In the genomic region with DNA sequence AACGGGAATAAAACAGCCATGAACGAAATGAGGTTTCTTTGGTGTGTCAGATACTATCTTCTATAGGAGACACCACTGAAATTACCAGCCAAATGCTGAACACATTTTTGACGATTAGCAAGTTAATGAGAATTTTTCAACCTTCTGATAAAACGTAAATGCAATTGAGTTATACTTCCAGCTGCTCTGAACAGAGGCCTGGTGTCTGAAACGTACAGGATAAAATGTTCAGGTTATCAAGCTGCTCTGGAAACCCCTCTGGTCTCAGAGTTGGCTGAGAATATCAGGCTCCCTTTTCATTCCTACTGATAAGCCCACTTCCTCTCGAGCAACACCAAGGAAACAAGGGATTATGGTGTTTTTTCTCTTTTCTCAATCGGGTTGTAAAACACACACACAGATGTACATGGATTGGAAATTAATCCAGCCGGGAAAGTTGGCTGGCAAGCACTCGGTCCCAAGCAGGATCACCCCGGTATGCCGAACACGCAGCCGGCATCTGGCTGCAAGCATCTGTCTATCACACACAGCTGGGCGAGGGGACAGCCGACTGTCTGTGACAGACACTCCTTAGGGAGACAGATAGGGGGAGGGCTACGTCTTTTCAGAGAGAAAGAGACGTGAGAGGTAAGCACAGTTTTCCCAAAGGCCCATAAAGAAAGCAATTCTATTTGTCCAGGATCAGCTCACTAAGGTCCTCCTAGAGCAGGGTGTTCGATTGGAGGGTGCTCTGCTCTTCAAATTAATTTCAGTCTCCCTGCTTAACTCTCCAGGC, we compare ENCODE assay signal across 1 cellular context.
A peak's percentile ranks its signal among the peaks of the same experiment; 100 is the strongest.
TF ChIP-seq lines count a peak whose summit lies in the region.

No MANE protein-coding gene starts in this region.

TF ChIP-seq in K562, 482 proteins besides CTCF, POLR2A, EP300 and RAD21 (continued from another document):
- TF ChIP-seq, protein P1, sequence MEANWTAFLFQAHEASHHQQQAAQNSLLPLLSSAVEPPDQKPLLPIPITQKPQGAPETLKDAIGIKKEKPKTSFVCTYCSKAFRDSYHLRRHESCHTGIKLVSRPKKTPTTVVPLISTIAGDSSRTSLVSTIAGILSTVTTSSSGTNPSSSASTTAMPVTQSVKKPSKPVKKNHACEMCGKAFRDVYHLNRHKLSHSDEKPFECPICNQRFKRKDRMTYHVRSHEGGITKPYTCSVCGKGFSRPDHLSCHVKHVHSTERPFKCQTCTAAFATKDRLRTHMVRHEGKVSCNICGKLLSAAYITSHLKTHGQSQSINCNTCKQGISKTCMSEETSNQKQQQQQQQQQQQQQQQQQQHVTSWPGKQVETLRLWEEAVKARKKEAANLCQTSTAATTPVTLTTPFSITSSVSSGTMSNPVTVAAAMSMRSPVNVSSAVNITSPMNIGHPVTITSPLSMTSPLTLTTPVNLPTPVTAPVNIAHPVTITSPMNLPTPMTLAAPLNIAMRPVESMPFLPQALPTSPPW (CRISPR knock-in tag; IDR thresholded peaks at IDR 0.05), result peak; percentile 14; the same call in 1 of the 2 replicates
- TF ChIP-seq CBFA2T2 (conservative IDR thresholded peaks at IDR 0.05) (0 out of 2 replicates have a peak, but pooled peaks have one; percentile 16), SAFB (IDR thresholded peaks at IDR 0.05; ENCODE audit: borderline replicate concordance, low read depth, low read length) (no peak), ILK (tag; IDR thresholded peaks at IDR 0.05; ENCODE audit: borderline replicate concordance, low read depth) (no peak), SAFB2 (IDR thresholded peaks at IDR 0.05; ENCODE audit: borderline replicate concordance, low read depth, low read length, severe bottlenecking) (no peak), HOXB6 (CRISPR knock-in tag; IDR thresholded peaks at IDR 0.05; ENCODE audit: borderline replicate concordance) (0 out of 2 replicates have a peak, but pooled peaks have one; percentile 53), MCM3 (IDR thresholded peaks at IDR 0.05) (no peak), XRCC5 (IDR thresholded peaks at IDR 0.05; ENCODE audit: low read depth, low read length) (no peak), ETV5 (CRISPR knock-in tag; IDR thresholded peaks at IDR 0.05; ENCODE audit: low read depth) (0 out of 2 replicates have a peak, but pooled peaks have one; percentile 43), FOXM1 (IDR thresholded peaks at IDR 0.05; ENCODE audit: low read depth) (no peak), FOXM1 (CRISPR knock-in tag; IDR thresholded peaks at IDR 0.05; ENCODE audit: low read depth) (no peak), ZBTB8A (IDR thresholded peaks at IDR 0.05; ENCODE audit: partially characterized antibody) (no peak), ZNF764 (CRISPR knock-in tag; IDR thresholded peaks at IDR 0.05; ENCODE audit: low read depth) (no peak), MEIS2 (IDR thresholded peaks at IDR 0.05; ENCODE audit: partially characterized antibody) (peak; percentile 45), CTBP1 (IDR thresholded peaks at IDR 0.05; ENCODE audit: borderline replicate concordance) (peak; percentile 12; the same call in 1 of the 2 replicates), ARID2 (IDR thresholded peaks at IDR 0.05) (no peak), NCOA1 (IDR thresholded peaks at IDR 0.05; ENCODE audit: low read depth) (no peak), ZNF134 (CRISPR knock-in tag; conservative IDR thresholded peaks at IDR 0.05) (no peak), LEF1 (IDR thresholded peaks at IDR 0.05) (no peak), PRMT5 (CRISPR knock-in tag; IDR thresholded peaks at IDR 0.05) (no peak), ZNF311 (CRISPR knock-in tag; IDR thresholded peaks at IDR 0.05) (no peak), SRSF9 (IDR thresholded peaks at IDR 0.05; ENCODE audit: borderline replicate concordance, low read depth, low read length) (no peak), CBX3 (IDR thresholded peaks at IDR 0.05; ENCODE audit: borderline replicate concordance in 1 of 2, low read length in 2 of 2) (peak in 1 of 2 experiments; percentile 36; a peak in 1 of 3 replicates), STAT5B (CRISPR knock-in tag; IDR thresholded peaks at IDR 0.05) (no peak), ZNF445 (CRISPR knock-in tag; IDR thresholded peaks at IDR 0.05; ENCODE audit: low read depth) (no peak), POLR2H (tag; IDR thresholded peaks at IDR 0.05; ENCODE audit: low read depth) (no peak), BCOR (IDR thresholded peaks at IDR 0.05) (no peak), SETDB1 (IDR thresholded peaks at IDR 0.05; ENCODE audit: low read length) (no peak), SPI1 (IDR thresholded peaks at IDR 0.05; ENCODE audit: borderline replicate concordance, low read depth, low read length) (peak; percentile 18; the same call in 1 of the 2 replicates), ZBTB1 (CRISPR knock-in tag; IDR thresholded peaks at IDR 0.05; ENCODE audit: borderline replicate concordance, low read depth) (no peak), NFE2 (IDR thresholded peaks at IDR 0.05; ENCODE audit: low read depth) (no peak)
- TF ChIP-seq, protein P2, sequence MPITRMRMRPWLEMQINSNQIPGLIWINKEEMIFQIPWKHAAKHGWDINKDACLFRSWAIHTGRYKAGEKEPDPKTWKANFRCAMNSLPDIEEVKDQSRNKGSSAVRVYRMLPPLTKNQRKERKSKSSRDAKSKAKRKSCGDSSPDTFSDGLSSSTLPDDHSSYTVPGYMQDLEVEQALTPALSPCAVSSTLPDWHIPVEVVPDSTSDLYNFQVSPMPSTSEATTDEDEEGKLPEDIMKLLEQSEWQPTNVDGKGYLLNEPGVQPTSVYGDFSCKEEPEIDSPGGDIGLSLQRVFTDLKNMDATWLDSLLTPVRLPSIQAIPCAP (CRISPR knock-in tag; IDR thresholded peaks at IDR 0.05; ENCODE audit: borderline replicate concordance), result no peak
- TF ChIP-seq, protein P3, sequence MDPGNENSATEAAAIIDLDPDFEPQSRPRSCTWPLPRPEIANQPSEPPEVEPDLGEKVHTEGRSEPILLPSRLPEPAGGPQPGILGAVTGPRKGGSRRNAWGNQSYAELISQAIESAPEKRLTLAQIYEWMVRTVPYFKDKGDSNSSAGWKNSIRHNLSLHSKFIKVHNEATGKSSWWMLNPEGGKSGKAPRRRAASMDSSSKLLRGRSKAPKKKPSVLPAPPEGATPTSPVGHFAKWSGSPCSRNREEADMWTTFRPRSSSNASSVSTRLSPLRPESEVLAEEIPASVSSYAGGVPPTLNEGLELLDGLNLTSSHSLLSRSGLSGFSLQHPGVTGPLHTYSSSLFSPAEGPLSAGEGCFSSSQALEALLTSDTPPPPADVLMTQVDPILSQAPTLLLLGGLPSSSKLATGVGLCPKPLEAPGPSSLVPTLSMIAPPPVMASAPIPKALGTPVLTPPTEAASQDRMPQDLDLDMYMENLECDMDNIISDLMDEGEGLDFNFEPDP (CRISPR knock-in tag; IDR thresholded peaks at IDR 0.05), result no peak
- TF ChIP-seq, protein P4, sequence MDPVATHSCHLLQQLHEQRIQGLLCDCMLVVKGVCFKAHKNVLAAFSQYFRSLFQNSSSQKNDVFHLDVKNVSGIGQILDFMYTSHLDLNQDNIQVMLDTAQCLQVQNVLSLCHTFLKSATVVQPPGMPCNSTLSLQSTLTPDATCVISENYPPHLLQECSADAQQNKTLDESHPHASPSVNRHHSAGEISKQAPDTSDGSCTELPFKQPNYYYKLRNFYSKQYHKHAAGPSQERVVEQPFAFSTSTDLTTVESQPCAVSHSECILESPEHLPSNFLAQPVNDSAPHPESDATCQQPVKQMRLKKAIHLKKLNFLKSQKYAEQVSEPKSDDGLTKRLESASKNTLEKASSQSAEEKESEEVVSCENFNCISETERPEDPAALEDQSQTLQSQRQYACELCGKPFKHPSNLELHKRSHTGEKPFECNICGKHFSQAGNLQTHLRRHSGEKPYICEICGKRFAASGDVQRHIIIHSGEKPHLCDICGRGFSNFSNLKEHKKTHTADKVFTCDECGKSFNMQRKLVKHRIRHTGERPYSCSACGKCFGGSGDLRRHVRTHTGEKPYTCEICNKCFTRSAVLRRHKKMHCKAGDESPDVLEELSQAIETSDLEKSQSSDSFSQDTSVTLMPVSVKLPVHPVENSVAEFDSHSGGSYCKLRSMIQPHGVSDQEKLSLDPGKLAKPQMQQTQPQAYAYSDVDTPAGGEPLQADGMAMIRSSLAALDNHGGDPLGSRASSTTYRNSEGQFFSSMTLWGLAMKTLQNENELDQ (CRISPR knock-in tag; IDR thresholded peaks at IDR 0.05; ENCODE audit: borderline replicate concordance), result no peak
- TF ChIP-seq, protein P5, sequence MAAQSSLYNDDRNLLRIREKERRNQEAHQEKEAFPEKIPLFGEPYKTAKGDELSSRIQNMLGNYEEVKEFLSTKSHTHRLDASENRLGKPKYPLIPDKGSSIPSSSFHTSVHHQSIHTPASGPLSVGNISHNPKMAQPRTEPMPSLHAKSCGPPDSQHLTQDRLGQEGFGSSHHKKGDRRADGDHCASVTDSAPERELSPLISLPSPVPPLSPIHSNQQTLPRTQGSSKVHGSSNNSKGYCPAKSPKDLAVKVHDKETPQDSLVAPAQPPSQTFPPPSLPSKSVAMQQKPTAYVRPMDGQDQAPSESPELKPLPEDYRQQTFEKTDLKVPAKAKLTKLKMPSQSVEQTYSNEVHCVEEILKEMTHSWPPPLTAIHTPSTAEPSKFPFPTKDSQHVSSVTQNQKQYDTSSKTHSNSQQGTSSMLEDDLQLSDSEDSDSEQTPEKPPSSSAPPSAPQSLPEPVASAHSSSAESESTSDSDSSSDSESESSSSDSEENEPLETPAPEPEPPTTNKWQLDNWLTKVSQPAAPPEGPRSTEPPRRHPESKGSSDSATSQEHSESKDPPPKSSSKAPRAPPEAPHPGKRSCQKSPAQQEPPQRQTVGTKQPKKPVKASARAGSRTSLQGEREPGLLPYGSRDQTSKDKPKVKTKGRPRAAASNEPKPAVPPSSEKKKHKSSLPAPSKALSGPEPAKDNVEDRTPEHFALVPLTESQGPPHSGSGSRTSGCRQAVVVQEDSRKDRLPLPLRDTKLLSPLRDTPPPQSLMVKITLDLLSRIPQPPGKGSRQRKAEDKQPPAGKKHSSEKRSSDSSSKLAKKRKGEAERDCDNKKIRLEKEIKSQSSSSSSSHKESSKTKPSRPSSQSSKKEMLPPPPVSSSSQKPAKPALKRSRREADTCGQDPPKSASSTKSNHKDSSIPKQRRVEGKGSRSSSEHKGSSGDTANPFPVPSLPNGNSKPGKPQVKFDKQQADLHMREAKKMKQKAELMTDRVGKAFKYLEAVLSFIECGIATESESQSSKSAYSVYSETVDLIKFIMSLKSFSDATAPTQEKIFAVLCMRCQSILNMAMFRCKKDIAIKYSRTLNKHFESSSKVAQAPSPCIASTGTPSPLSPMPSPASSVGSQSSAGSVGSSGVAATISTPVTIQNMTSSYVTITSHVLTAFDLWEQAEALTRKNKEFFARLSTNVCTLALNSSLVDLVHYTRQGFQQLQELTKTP (IDR thresholded peaks at IDR 0.05; ENCODE audit: low read depth in 1 of 2, partially characterized antibody in 2 of 2), result peak in 1 of 2 experiments; percentile 68
- TF ChIP-seq, protein P6, sequence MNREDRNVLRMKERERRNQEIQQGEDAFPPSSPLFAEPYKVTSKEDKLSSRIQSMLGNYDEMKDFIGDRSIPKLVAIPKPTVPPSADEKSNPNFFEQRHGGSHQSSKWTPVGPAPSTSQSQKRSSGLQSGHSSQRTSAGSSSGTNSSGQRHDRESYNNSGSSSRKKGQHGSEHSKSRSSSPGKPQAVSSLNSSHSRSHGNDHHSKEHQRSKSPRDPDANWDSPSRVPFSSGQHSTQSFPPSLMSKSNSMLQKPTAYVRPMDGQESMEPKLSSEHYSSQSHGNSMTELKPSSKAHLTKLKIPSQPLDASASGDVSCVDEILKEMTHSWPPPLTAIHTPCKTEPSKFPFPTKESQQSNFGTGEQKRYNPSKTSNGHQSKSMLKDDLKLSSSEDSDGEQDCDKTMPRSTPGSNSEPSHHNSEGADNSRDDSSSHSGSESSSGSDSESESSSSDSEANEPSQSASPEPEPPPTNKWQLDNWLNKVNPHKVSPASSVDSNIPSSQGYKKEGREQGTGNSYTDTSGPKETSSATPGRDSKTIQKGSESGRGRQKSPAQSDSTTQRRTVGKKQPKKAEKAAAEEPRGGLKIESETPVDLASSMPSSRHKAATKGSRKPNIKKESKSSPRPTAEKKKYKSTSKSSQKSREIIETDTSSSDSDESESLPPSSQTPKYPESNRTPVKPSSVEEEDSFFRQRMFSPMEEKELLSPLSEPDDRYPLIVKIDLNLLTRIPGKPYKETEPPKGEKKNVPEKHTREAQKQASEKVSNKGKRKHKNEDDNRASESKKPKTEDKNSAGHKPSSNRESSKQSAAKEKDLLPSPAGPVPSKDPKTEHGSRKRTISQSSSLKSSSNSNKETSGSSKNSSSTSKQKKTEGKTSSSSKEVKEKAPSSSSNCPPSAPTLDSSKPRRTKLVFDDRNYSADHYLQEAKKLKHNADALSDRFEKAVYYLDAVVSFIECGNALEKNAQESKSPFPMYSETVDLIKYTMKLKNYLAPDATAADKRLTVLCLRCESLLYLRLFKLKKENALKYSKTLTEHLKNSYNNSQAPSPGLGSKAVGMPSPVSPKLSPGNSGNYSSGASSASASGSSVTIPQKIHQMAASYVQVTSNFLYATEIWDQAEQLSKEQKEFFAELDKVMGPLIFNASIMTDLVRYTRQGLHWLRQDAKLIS (CRISPR knock-in tag; IDR thresholded peaks at IDR 0.05), result no peak
- TF ChIP-seq, protein P7, sequence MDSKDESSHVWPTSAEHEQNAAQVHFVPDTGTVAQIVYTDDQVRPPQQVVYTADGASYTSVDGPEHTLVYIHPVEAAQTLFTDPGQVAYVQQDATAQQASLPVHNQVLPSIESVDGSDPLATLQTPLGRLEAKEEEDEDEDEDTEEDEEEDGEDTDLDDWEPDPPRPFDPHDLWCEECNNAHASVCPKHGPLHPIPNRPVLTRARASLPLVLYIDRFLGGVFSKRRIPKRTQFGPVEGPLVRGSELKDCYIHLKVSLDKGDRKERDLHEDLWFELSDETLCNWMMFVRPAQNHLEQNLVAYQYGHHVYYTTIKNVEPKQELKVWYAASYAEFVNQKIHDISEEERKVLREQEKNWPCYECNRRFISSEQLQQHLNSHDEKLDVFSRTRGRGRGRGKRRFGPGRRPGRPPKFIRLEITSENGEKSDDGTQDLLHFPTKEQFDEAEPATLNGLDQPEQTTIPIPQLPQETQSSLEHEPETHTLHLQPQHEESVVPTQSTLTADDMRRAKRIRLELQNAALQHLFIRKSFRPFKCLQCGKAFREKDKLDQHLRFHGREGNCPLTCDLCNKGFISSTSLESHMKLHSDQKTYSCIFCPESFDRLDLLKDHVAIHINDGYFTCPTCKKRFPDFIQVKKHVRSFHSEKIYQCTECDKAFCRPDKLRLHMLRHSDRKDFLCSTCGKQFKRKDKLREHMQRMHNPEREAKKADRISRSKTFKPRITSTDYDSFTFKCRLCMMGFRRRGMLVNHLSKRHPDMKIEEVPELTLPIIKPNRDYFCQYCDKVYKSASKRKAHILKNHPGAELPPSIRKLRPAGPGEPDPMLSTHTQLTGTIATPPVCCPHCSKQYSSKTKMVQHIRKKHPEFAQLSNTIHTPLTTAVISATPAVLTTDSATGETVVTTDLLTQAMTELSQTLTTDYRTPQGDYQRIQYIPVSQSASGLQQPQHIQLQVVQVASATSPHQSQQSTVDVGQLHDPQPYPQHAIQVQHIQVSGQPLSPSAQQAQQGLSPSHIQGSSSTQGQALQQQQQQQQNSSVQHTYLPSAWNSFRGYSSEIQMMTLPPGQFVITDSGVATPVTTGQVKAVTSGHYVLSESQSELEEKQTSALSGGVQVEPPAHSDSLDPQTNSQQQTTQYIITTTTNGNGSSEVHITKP (IDR thresholded peaks at IDR 0.05; ENCODE audit: partially characterized antibody), result no peak
